In the genomic region with DNA sequence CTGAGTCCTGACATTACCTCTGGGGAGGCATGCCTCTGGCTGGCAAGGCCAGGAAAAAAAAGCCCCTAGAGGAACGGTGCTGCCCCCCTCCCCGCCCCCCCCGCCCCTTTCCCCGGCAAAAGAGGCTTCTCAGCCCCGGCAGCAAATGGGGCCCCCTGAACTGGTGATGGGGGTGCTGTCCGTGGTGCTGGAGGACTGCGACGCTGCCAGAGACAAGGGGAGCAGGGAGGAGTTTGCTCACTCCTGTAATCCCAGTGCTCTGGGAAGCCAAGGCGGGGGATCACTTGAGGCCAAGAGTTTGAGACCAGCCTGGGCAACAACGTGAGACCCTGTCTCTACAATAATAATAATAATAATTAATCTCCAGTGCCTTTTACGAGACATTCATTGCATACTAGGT, we compare ENCODE assay signal across 9 cellular contexts. TPM values are rescaled to one million over a fixed set of nuclear protein-coding genes. Genes with fewer than 3 reads are reported as not detected.
DNase-seq lines count a peak whose midpoint lies in the region; TF ChIP-seq lines count a peak whose summit lies in the region.
"Had no signal": no experiment of that assay in that cellular context is flagged by ENCODE, and none has a peak within 500 bp of the region (broad histone marks: within the 10 kb centered on the region; RNA-seq: fewer than 3 reads in every experiment).

No MANE protein-coding gene starts in this region.

- no peaks in the 10 kb centered on the region for H3K79me2 ChIP-seq in smooth muscle cell (ENCODE audit: low read depth)

- no peak overlapping the region for H3K4me2 ChIP-seq in smooth muscle cell

- TF ChIP-seq CTCF in smooth muscle cell (IDR thresholded peaks at IDR 0.05; ENCODE audit: borderline replicate concordance, insufficient read depth, poor library complexity, severe bottlenecking) = no peak
- TF ChIP-seq CTCF in vagina (IDR thresholded peaks at IDR 0.05) = no peak

- H3K9ac ChIP-seq in smooth muscle cell (ENCODE audit: low read depth) = no peak overlapping the region

- H3K4me3 ChIP-seq in SJCRH30 (no peak overlapping the region), smooth muscle cell (no peak overlapping the region), vagina (no peak overlapping the region)
- H3K4me3 ChIP-seq: thyroid gland had no signal

- H3F3A ChIP-seq in smooth muscle cell (ENCODE audit: low read depth) = no peaks in the 10 kb centered on the region

- no peak for TF ChIP-seq POLR2A in vagina (IDR thresholded peaks at IDR 0.05)

- intact Hi-C loops in vagina (cut with DNase I) = no loop called here

- H4K20me1 ChIP-seq in smooth muscle cell (ENCODE audit: low read depth) = no peaks in the 10 kb centered on the region

- peak; percentile 41 for DNase-seq in activated CD4-positive, alpha-beta T cell treated with anti-CD3 and anti-CD28 coated beads for 48 hours
- DNase-seq in activated CD4-positive, alpha-beta T cell treated with anti-CD3 and anti-CD28 coated beads, Interleukin-2, amount 50 U/mL, for 4 hours = no peak
- DNase-seq in SJCRH30 (peak; percentile 65 to 73), dermis blood vessel endothelial cell (peak; percentile 51), smooth muscle cell (lab: John Stamatoyannopoulos, UW; ENCODE audit: unreplicated experiment) (peak; percentile 16), NCI-H2196 treated with DMSO at 0.1 percent for 48 hours (lab: John Stamatoyannopoulos, UW; ENCODE audit: unreplicated experiment) (no peak), vagina (ENCODE audit: extremely low spot score in 2 of 2) (no peak), 8988T (no peak)

- H3K36me3 ChIP-seq in SJCRH30 (no peaks in the 10 kb centered on the region), smooth muscle cell (ENCODE audit: low read depth) (no peaks in the 10 kb centered on the region), vagina (no peaks in the 10 kb centered on the region)
- H3K36me3 ChIP-seq: thyroid gland had no signal

- 0 out of 2 replicates have a peak, but pooled peaks cover 3% of the 10 kb centered on the region for H3K4me1 ChIP-seq in SJCRH30
- H3K4me1 ChIP-seq in smooth muscle cell (ENCODE audit: low read depth) = no peaks in the 10 kb centered on the region
- H3K4me1 ChIP-seq in vagina = no peaks in the 10 kb centered on the region

- 11% methylated on average over 11 of the region's 11 CpGs for WGBS in smooth muscle cell (ENCODE audit: low lambda C conversion rate)

- no peak overlapping the region for H2AFZ ChIP-seq in smooth muscle cell (ENCODE audit: low read depth)

- no peak overlapping the region for H3K27ac ChIP-seq in SJCRH30
- H3K27ac ChIP-seq in smooth muscle cell (ENCODE audit: low read depth) = no peak overlapping the region
- H3K27ac ChIP-seq in vagina = no peak overlapping the region
- H3K27ac ChIP-seq: thyroid gland had no signal

- H3K27me3 ChIP-seq in SJCRH30 = peaks cover 4% of the 10 kb centered on the region; the same call in 1 of the 2 replicates
- H3K27me3 ChIP-seq in smooth muscle cell (ENCODE audit: low read depth) = peaks cover 14% of the 10 kb centered on the region
- no peaks in the 10 kb centered on the region for H3K27me3 ChIP-seq in vagina
- H3K27me3 ChIP-seq: thyroid gland had no signal

- H3K9me3 ChIP-seq in SJCRH30 (replicated peaks) = no peaks in the 10 kb centered on the region
- H3K9me3 ChIP-seq in smooth muscle cell (replicated peaks; ENCODE audit: low read depth) = no peaks in the 10 kb centered on the region
- no peaks in the 10 kb centered on the region for H3K9me3 ChIP-seq in vagina
- H3K9me3 ChIP-seq: thyroid gland had no signal

RNA-seq across cellular contexts. Expression of gene SRRM3, which starts 23.7 kb away (rescaled TPM):
- total RNA-seq in SJCRH30 (2014; rRNA removed; shearing (Covaris generic)) = 0.43 and 0.51 TPM in 2 replicates
- total RNA-seq in dermis blood vessel endothelial cell (2.0 and 2.2 TPM in 2 replicates), smooth muscle cell (2.7 and 3.6 TPM in 2 replicates), vagina (9.8 TPM)
- polyA plus RNA-seq in smooth muscle cell = 10.9 and 12.5 TPM in 2 replicates

Comparison
In these comparisons a context has a peak if more than half of its experiments do, and no peak if none do; other contexts are left out.
1. DNase-seq: peak in activated CD4-positive, alpha-beta T cell treated with anti-CD3 and anti-CD28 coated beads for 48 hours (single experiment), SJCRH30 (2 of 2), dermis blood vessel endothelial cell (single experiment) and smooth muscle cell (single experiment); none in activated CD4-positive, alpha-beta T cell treated with anti-CD3 and anti-CD28 coated beads, Interleukin-2, amount 50 U/mL, for 4 hours (0 of 2), NCI-H2196 treated with DMSO at 0.1 percent for 48 hours (single experiment), vagina (0 of 2) and 8988T (single experiment).